In genomic region chr3:49017978-49018706, GRCh38 we compare ENCODE assay signal across 1 cellular context.
TF ChIP-seq lines count a peak whose summit lies in the region.

TSS of gene DALRD3 (minus strand) at chr3:49018580. CDS start at chr3:49018564, 16 bp downstream.

TF ChIP-seq in HEK293, 187 proteins besides CTCF, POLR2A, EP300 and RAD21 (continues in another document):
- no peak for TF ChIP-seq ZNF280C (tag by site-specific recombination; IDR thresholded peaks at IDR 0.05)
- 0 out of 2 replicates have a peak, but pooled peaks have one; percentile 16 for TF ChIP-seq YY2 (tag by site-specific recombination; IDR thresholded peaks at IDR 0.05)
- peak; percentile 95 for TF ChIP-seq ZNF362 (tag by site-specific recombination; IDR thresholded peaks at IDR 0.05)
- TF ChIP-seq ZFP69B (tag by site-specific recombination; IDR thresholded peaks at IDR 0.05), result peak; percentile 75
- peak; percentile 79 for TF ChIP-seq SP3 (tag by site-specific recombination; IDR thresholded peaks at IDR 0.05)
- no peak for TF ChIP-seq ZNF701 (tag by site-specific recombination; IDR thresholded peaks at IDR 0.05)
- 0 out of 2 replicates have a peak, but pooled peaks have one; percentile 59 for TF ChIP-seq BCL11B (tag by site-specific recombination; IDR thresholded peaks at IDR 0.05; ENCODE audit: low read depth)
- peak; percentile 79 for TF ChIP-seq ZEB2 (tag by site-specific recombination; IDR thresholded peaks at IDR 0.05)
- TF ChIP-seq KLF17 (tag by site-specific recombination; IDR thresholded peaks at IDR 0.05), result no peak; the same call in 1 of the 2 replicates
- peak; percentile 81; the same call in 1 of the 2 replicates for TF ChIP-seq KLF8 (tag by site-specific recombination; IDR thresholded peaks at IDR 0.05)
- TF ChIP-seq ZNF513 (tag by site-specific recombination; IDR thresholded peaks at IDR 0.05), result no peak
- 0 out of 2 replicates have a peak, but pooled peaks have one; percentile 21 for TF ChIP-seq ZSCAN30 (tag by site-specific recombination; IDR thresholded peaks at IDR 0.05)
- TF ChIP-seq KLF9 (tag by site-specific recombination; IDR thresholded peaks at IDR 0.05; ENCODE audit: low read depth), result peak; percentile 98
- no peak for TF ChIP-seq ZSCAN16 (tag by site-specific recombination; IDR thresholded peaks at IDR 0.05)
- TF ChIP-seq ZNF629 (tag by site-specific recombination; IDR thresholded peaks at IDR 0.05), result peak; percentile 28; the same call in 1 of the 2 replicates
- TF ChIP-seq ZNF654 (tag by site-specific recombination; IDR thresholded peaks at IDR 0.05; ENCODE audit: low read depth), result no peak
- peak; percentile 82 for TF ChIP-seq ZNF335 (tag by site-specific recombination; conservative IDR thresholded peaks at IDR 0.05)
- TF ChIP-seq ZNF518A (tag by site-specific recombination; conservative IDR thresholded peaks at IDR 0.05; ENCODE audit: low read depth), result peak; percentile 55
- peak; percentile 35; the same call in 1 of the 2 replicates for TF ChIP-seq ZBTB6 (tag by site-specific recombination; IDR thresholded peaks at IDR 0.05)
- peak; percentile 95 for TF ChIP-seq PATZ1 (tag by site-specific recombination; IDR thresholded peaks at IDR 0.05)
- 0 out of 2 replicates have a peak, but pooled peaks have one; percentile 15 for TF ChIP-seq ZNF146 (tag by site-specific recombination; IDR thresholded peaks at IDR 0.05)
- TF ChIP-seq ZNF600 (tag by site-specific recombination; IDR thresholded peaks at IDR 0.05), result peak; percentile 66; the same call in 1 of the 2 replicates
- no peak for TF ChIP-seq ELK4 (IDR thresholded peaks at IDR 0.05; ENCODE audit: borderline replicate concordance, low read depth, low read length)
- TF ChIP-seq GLIS1 (tag by site-specific recombination; IDR thresholded peaks at IDR 0.05), result peak; percentile 71
- TF ChIP-seq ZBTB26 (tag by site-specific recombination; optimal IDR thresholded peaks at IDR 0.05), result peak; percentile 98
- TF ChIP-seq SP2 (tag by site-specific recombination; IDR thresholded peaks at IDR 0.05), result peak; percentile 81
- TF ChIP-seq ZNF777 (tag by site-specific recombination; IDR thresholded peaks at IDR 0.05; ENCODE audit: borderline replicate concordance), result peak; percentile 14; the same call in 1 of the 2 replicates
- TF ChIP-seq ZNF596 (tag by site-specific recombination; IDR thresholded peaks at IDR 0.05), result no peak
- no peak for TF ChIP-seq PRDM4 (tag by site-specific recombination; IDR thresholded peaks at IDR 0.05)
- TF ChIP-seq ZNF664 (tag by site-specific recombination; IDR thresholded peaks at IDR 0.05), result no peak
- TF ChIP-seq HOXA7 (CRISPR knock-in tag; IDR thresholded peaks at IDR 0.05; ENCODE audit: borderline replicate concordance), result no peak
- TF ChIP-seq ZNF391 (tag by site-specific recombination; IDR thresholded peaks at IDR 0.05; ENCODE audit: borderline replicate concordance, low read depth), result peak; percentile 56; the same call in 1 of the 2 replicates
- peak; percentile 74 for TF ChIP-seq KLF1 (tag by site-specific recombination; IDR thresholded peaks at IDR 0.05)
- TF ChIP-seq ZNF837 (tag by site-specific recombination; IDR thresholded peaks at IDR 0.05), result 0 out of 2 replicates have a peak, but pooled peaks have one; percentile 24
- TF ChIP-seq ZNF341 (tag by site-specific recombination; IDR thresholded peaks at IDR 0.05; ENCODE audit: low read depth), result peak; percentile 39; the same call in 1 of the 2 replicates
- no peak; the same call in 1 of the 2 replicates for TF ChIP-seq WT1 (tag by site-specific recombination; IDR thresholded peaks at IDR 0.05)
- no peak for TF ChIP-seq ZNF792 (tag by site-specific recombination; IDR thresholded peaks at IDR 0.05)
- no peak for TF ChIP-seq TRIM28 (IDR thresholded peaks at IDR 0.05; ENCODE audit: borderline replicate concordance, low read length)
- TF ChIP-seq KLF7 (tag by site-specific recombination; IDR thresholded peaks at IDR 0.05; ENCODE audit: borderline replicate concordance), result peak; percentile 69; the same call in 1 of the 2 replicates
